In the genomic region with DNA sequence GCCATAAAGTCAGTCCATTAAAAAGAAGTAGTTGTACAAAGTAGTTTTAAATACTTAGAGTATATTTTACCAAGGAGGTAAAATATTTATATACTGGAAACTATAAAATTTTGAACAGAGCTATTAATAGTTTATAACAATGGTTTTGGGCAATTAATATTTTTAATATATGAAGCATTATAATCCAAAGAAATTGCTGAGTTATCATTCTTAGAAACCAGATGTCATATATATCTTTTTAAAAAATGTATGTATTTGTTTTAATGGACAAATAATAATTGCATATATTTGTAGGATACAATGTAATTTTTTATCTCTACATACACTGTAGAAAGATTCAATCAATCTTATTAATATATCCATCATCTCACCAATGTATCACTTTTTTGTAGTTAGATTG, we compare ENCODE assay signal across 24 cellular contexts.
DNase-seq lines count a peak whose midpoint lies in the region; ATAC-seq, FAIRE-seq and TF ChIP-seq lines count a peak whose summit lies in the region.
"Had no signal": no experiment of that assay in that cellular context is flagged by ENCODE, and none has a peak within 500 bp of the region (broad histone marks: within the 10 kb centered on the region; RNA-seq: fewer than 3 reads in every experiment).

No MANE protein-coding gene starts in this region.

- no peak overlapping the region for H4K5ac ChIP-seq in IMR-90 (ENCODE audit: low read depth, low read length)

- H3K9ac ChIP-seq in HepG2 (ENCODE audit: insufficient read depth, low read depth, low read length) = no peak overlapping the region
- no peak overlapping the region for H3K9ac ChIP-seq in IMR-90 (ENCODE audit: low read depth, low read length)
- no peak overlapping the region for H3K9ac ChIP-seq in trophoblast cell (ENCODE audit: low read length)
- H3K9ac ChIP-seq: BLaER1 had no signal

- H3K4me1 ChIP-seq in HepG2 (ENCODE audit: insufficient read depth, low read length) = no peaks in the 10 kb centered on the region
- H3K4me1 ChIP-seq in right lobe of liver = no peaks in the 10 kb centered on the region
- no peaks in the 10 kb centered on the region for H3K4me1 ChIP-seq in IMR-90 (ENCODE audit: control insufficient read depth, insufficient read depth, low read length)
- H3K4me1 ChIP-seq in pancreas = no peaks in the 10 kb centered on the region
- H3K4me1 ChIP-seq in trophoblast cell (ENCODE audit: control insufficient read depth in 1 of 2, insufficient read depth in 2 of 2, low read length in 2 of 2) = no peaks in the 10 kb centered on the region
- no peaks in the 10 kb centered on the region for H3K4me1 ChIP-seq in CD8-positive, alpha-beta memory T cell (ENCODE audit: insufficient read depth, low read length)
- H3K4me1 ChIP-seq: BE2C, BLaER1, Caco-2 had no signal

- no peak overlapping the region for H4K12ac ChIP-seq in trophoblast cell (ENCODE audit: low read depth, low read length)

- H4K20me1 ChIP-seq in HepG2 (ENCODE audit: insufficient read depth, low read length) (no peaks in the 10 kb centered on the region), IMR-90 (ENCODE audit: insufficient read depth, low read length) (no peaks in the 10 kb centered on the region)
- H4K20me1 ChIP-seq: BLaER1 had no signal

- no peak overlapping the region for H2BK15ac ChIP-seq in IMR-90 (ENCODE audit: low read depth, low read length)

- H3K36me3 Mint-ChIP-seq in CD8-positive, alpha-beta memory T cell = no peaks in the 10 kb centered on the region
- H3K36me3 Mint-ChIP-seq: CD14-positive monocyte; CD4-positive, alpha-beta memory T cell; CD4-positive, CD25-positive, alpha-beta regulatory T cell had no signal

- H3K79me1 ChIP-seq in IMR-90 (ENCODE audit: low read depth in 1 of 2, low read length in 2 of 2) (no peaks in the 10 kb centered on the region), trophoblast cell (ENCODE audit: low read length) (no peaks in the 10 kb centered on the region)

- H3K27ac Mint-ChIP-seq in CD8-positive, alpha-beta memory T cell = no peak overlapping the region
- H3K27ac Mint-ChIP-seq: CD14-positive monocyte; CD4-positive, alpha-beta memory T cell; CD4-positive, CD25-positive, alpha-beta regulatory T cell had no signal

- H3K18ac ChIP-seq in IMR-90 (ENCODE audit: low read depth, low read length) (no peak overlapping the region), trophoblast cell (ENCODE audit: low read length) (no peak overlapping the region)

- dilution Hi-C loops in IMR-90 (cut with HindIII; ENCODE audit: low sequenced_read_pairs, unreplicated experiment) = no loop called here

- TF ChIP-seq RAD21 in HepG2 (CRISPR knock-in tag; IDR thresholded peaks at IDR 0.05) (no peak), IMR-90 (IDR thresholded peaks at IDR 0.05; ENCODE audit: low read length) (no peak)

- CTCF ChIA-PET in HepG2 (lab: Yijun Ruan, JAX; ENCODE audit: low intra/inter-chr PET ratio, low total read pairs) = no interaction called here
- CTCF ChIA-PET in IMR-90 (lab: Yijun Ruan, JAX) = no interaction called here
- CTCF ChIA-PET in CD8-positive, alpha-beta memory T cell (lab: Charles Lee) = no interaction called here

- H2BK120ac ChIP-seq in IMR-90 (ENCODE audit: low read depth, low read length) (no peak overlapping the region), trophoblast cell (ENCODE audit: insufficient read depth, low read length, poor library complexity) (no peak overlapping the region)

- DNase-seq in HepG2 (ENCODE audit: low spot score) (no peak), right lobe of liver (no peak), IMR-90 (no peak), pancreas (no peak), anterior cingulate cortex (lab: John Stamatoyannopoulos, UW) (no peak), trophoblast cell (no peak)
- no peak for DNase-seq in CD8-positive, alpha-beta memory T cell
- DNase-seq: ACHN; BE2C; C1 segment of cervical spinal cord; Caco-2; Calu3; CD4-positive, alpha-beta memory T cell; CD4-positive, CD25-positive, alpha-beta regulatory T cell; DMS79 treated with DMSO at 0.1 percent for 48 hours; GDM1 had no signal

- no peak for ATAC-seq in HepG2
- no peak for ATAC-seq in right lobe of liver
- no peak for ATAC-seq in IMR-90 (ENCODE audit: low read depth)
- ATAC-seq in pancreas = no peak
- ATAC-seq: GM12878 had no signal

- H3K79me2 ChIP-seq in HepG2 (ENCODE audit: insufficient read depth, low read length) (no peaks in the 10 kb centered on the region), trophoblast cell (ENCODE audit: control insufficient read depth, insufficient read depth, low read length, poor library complexity) (no peaks in the 10 kb centered on the region)

- H4K91ac ChIP-seq in IMR-90 (ENCODE audit: insufficient read depth, low read depth, low read length) = no peak overlapping the region
- no peak overlapping the region for H4K91ac ChIP-seq in trophoblast cell (ENCODE audit: low read depth, low read length)

- no peaks in the 10 kb centered on the region for H3K27me3 Mint-ChIP-seq in CD8-positive, alpha-beta memory T cell
- H3K27me3 Mint-ChIP-seq: CD4-positive, alpha-beta memory T cell; CD4-positive, CD25-positive, alpha-beta regulatory T cell had no signal

- no peak overlapping the region for H3K56ac ChIP-seq in IMR-90 (ENCODE audit: extremely low read depth, insufficient read depth, low read length)

- no peak overlapping the region for H2BK20ac ChIP-seq in IMR-90 (ENCODE audit: low read depth, low read length)

- H3K23ac ChIP-seq in IMR-90 (ENCODE audit: low read depth, low read length) (no peak overlapping the region), trophoblast cell (ENCODE audit: low read length) (no peak overlapping the region)

- no peak overlapping the region for H2AFZ ChIP-seq in HepG2 (ENCODE audit: low read length)
- H2AFZ ChIP-seq in IMR-90 (replicated peaks; ENCODE audit: low read length, poor library complexity) = no peak overlapping the region
- no peak overlapping the region for H2AFZ ChIP-seq in trophoblast cell (ENCODE audit: insufficient read depth, low read length, poor library complexity)

- no peak overlapping the region for H3K4me3 Mint-ChIP-seq in CD8-positive, alpha-beta memory T cell
- H3K4me3 Mint-ChIP-seq: CD14-positive monocyte; CD4-positive, alpha-beta memory T cell; CD4-positive, CD25-positive, alpha-beta regulatory T cell had no signal

- H3K9me1 ChIP-seq in IMR-90 (ENCODE audit: insufficient read depth, low read length) = no peaks in the 10 kb centered on the region

- no peak for TF ChIP-seq EP300 in HepG2 (IDR thresholded peaks at IDR 0.05; ENCODE audit: low read depth in 2 of 2, low read length in 2 of 2)
- no peak for TF ChIP-seq EP300 in HepG2 (CRISPR knock-in tag; IDR thresholded peaks at IDR 0.05; ENCODE audit: borderline replicate concordance)

- peaks cover 0 to 21% (median 2%) of the 10 kb centered on the region in 5 donors for H3K9me3 Mint-ChIP-seq in CD8-positive, alpha-beta memory T cell

- no peak overlapping the region for H3K14ac ChIP-seq in IMR-90 (replicated peaks; ENCODE audit: low read depth, low read length)
- no peak overlapping the region for H3K14ac ChIP-seq in trophoblast cell (ENCODE audit: low read length)

- H3K9me3 ChIP-seq in HepG2 (ENCODE audit: low read length) = peaks cover 22% of the 10 kb centered on the region
- no peaks in the 10 kb centered on the region for H3K9me3 ChIP-seq in right lobe of liver
- H3K9me3 ChIP-seq in IMR-90 (ENCODE audit: control insufficient read depth, insufficient read depth, low read length) = no peaks in the 10 kb centered on the region
- H3K9me3 ChIP-seq in pancreas = no peaks in the 10 kb centered on the region
- no peaks in the 10 kb centered on the region for H3K9me3 ChIP-seq in trophoblast cell (ENCODE audit: insufficient read depth, low read depth, low read length)
- H3K9me3 ChIP-seq in CD8-positive, alpha-beta memory T cell (ENCODE audit: low read length) = no peaks in the 10 kb centered on the region
- H3K9me3 ChIP-seq: BE2C, BLaER1, Caco-2 had no signal

- BruUV-seq in HepG2 (replicated peaks; lab: Mats Ljungman, UMichigan) (no TSS peak), IMR-90 (replicated peaks; lab: Mats Ljungman, UMichigan) (no TSS peak)

- H3K27ac ChIP-seq in HepG2 (ENCODE audit: extremely low read length, insufficient read depth, low read length) = no peak overlapping the region
- no peak overlapping the region for H3K27ac ChIP-seq in right lobe of liver
- H3K27ac ChIP-seq in IMR-90 (ENCODE audit: insufficient read depth, low read length) = no peak overlapping the region
- no peak overlapping the region for H3K27ac ChIP-seq in pancreas
- no peak overlapping the region for H3K27ac ChIP-seq in trophoblast cell (ENCODE audit: low read depth, low read length)
- H3K27ac ChIP-seq in CD8-positive, alpha-beta memory T cell (ENCODE audit: low read depth, low read length) = no peak overlapping the region
- H3K27ac ChIP-seq: 22Rv1, BLaER1 had no signal

- H3K27me3 ChIP-seq in HepG2 (ENCODE audit: control insufficient read depth in 1 of 2, insufficient read depth in 2 of 2, low read length in 2 of 2) (no peaks in the 10 kb centered on the region), right lobe of liver (no peaks in the 10 kb centered on the region), IMR-90 (ENCODE audit: control insufficient read depth, insufficient read depth, low read length) (no peaks in the 10 kb centered on the region), pancreas (no peaks in the 10 kb centered on the region), trophoblast cell (ENCODE audit: insufficient read depth, low read length) (no peaks in the 10 kb centered on the region)
- H3K27me3 ChIP-seq in CD8-positive, alpha-beta memory T cell (ENCODE audit: insufficient read depth, low read length, poor library complexity, severe bottlenecking) = no peaks in the 10 kb centered on the region
- H3K27me3 ChIP-seq: BE2C, BLaER1 had no signal

- no peak overlapping the region for H2AK9ac ChIP-seq in IMR-90 (replicated peaks; ENCODE audit: low read depth, low read length, poor library complexity)

- H3K4me3 ChIP-seq in HepG2 (replicated peaks in 1 of 3; ENCODE audit: insufficient read depth in 1 of 3, low read depth in 2 of 3, low read length in 3 of 3) = no peak overlapping the region
- H3K4me3 ChIP-seq in right lobe of liver = no peak overlapping the region
- H3K4me3 ChIP-seq in IMR-90 (ENCODE audit: insufficient read depth, low read depth, low read length) = no peak overlapping the region
- H3K4me3 ChIP-seq in pancreas = no peak overlapping the region
- no peak overlapping the region for H3K4me3 ChIP-seq in trophoblast cell (ENCODE audit: low read depth, low read length)
- no peak overlapping the region for H3K4me3 ChIP-seq in CD8-positive, alpha-beta memory T cell (ENCODE audit: low read length)
- H3K4me3 ChIP-seq: BLaER1, GM12878 had no signal

- H3K4me2 ChIP-seq in HepG2 (ENCODE audit: low read depth, low read length) (no peak overlapping the region), IMR-90 (ENCODE audit: low read depth, low read length) (no peak overlapping the region), trophoblast cell (ENCODE audit: low read length) (no peak overlapping the region)
- H3K4me2 ChIP-seq: BLaER1 had no signal

- TF ChIP-seq POLR2A in HepG2 (IDR thresholded peaks at IDR 0.05; ENCODE audit: insufficient read depth in 1 of 2, low read depth in 2 of 2, low read length in 2 of 2) = no peak
- no peak for TF ChIP-seq POLR2A in right lobe of liver (IDR thresholded peaks at IDR 0.05)
- no peak for TF ChIP-seq POLR2A in IMR-90 (IDR thresholded peaks at IDR 0.05; ENCODE audit: low read depth, low read length)

- TF ChIP-seq CTCF in HepG2 (CRISPR knock-in tag; IDR thresholded peaks at IDR 0.05) (no peak), right lobe of liver (IDR thresholded peaks at IDR 0.05) (no peak), IMR-90 (conservative IDR thresholded peaks at IDR 0.05; ENCODE audit: low read depth, low read length) (no peak), pancreas (IDR thresholded peaks at IDR 0.05) (no peak)

- FAIRE-seq in HepG2 (lab: Jason Lieb, UNC) (no peak), endometrium (lab: Jason Lieb, UNC) (peak; percentile 18), pancreas (lab: Jason Lieb, UNC) (peak; percentile 59)
- FAIRE-seq: D721Med, GM12892, GM18507 had no signal

- no peak overlapping the region for H2AK5ac ChIP-seq in IMR-90 (ENCODE audit: low read depth, low read length)
- H2AK5ac ChIP-seq in trophoblast cell (ENCODE audit: low read length) = no peak overlapping the region

- H4K8ac ChIP-seq in IMR-90 (ENCODE audit: low read depth in 2 of 2, low read length in 2 of 2) = no peak overlapping the region
- no peak overlapping the region for H4K8ac ChIP-seq in trophoblast cell (ENCODE audit: low read depth, low read length)

- POLR2A ChIA-PET in HepG2 (lab: Yijun Ruan, JAX) (no interaction called here), IMR-90 (lab: Charles Lee; ENCODE audit: unreplicated experiment) (no interaction called here)
- POLR2A ChIA-PET in CD8-positive, alpha-beta memory T cell (lab: Charles Lee) = no interaction called here

- H2BK5ac ChIP-seq in IMR-90 (ENCODE audit: low read depth, low read length, poor library complexity, severe bottlenecking) (no peak overlapping the region), trophoblast cell (ENCODE audit: low read depth, low read length, poor library complexity) (no peak overlapping the region)

- H3K36me3 ChIP-seq in HepG2 (replicated peaks in 1 of 2; ENCODE audit: control insufficient read depth in 1 of 2, insufficient read depth in 2 of 2, low read length in 2 of 2) (no peaks in the 10 kb centered on the region), right lobe of liver (no peaks in the 10 kb centered on the region), IMR-90 (ENCODE audit: control insufficient read depth, insufficient read depth, low read length) (no peaks in the 10 kb centered on the region), pancreas (no peaks in the 10 kb centered on the region), trophoblast cell (ENCODE audit: control insufficient read depth in 1 of 2, insufficient read depth in 2 of 2, low read length in 2 of 2) (no peaks in the 10 kb centered on the region)
- H3K36me3 ChIP-seq in CD8-positive, alpha-beta memory T cell (ENCODE audit: insufficient read depth, low read length) = no peaks in the 10 kb centered on the region
- H3K36me3 ChIP-seq: BE2C, BLaER1 had no signal

- H3K4ac ChIP-seq in IMR-90 (ENCODE audit: low read depth, low read length) = no peak overlapping the region
- H3K4ac ChIP-seq in trophoblast cell (ENCODE audit: low read depth, low read length) = no peak overlapping the region

- in situ Hi-C loops in HepG2 (cut with HindIII; ENCODE audit: extremely low pct_ligation_motif_present, low pct_unique_long_range_greater_than_20kb) = no loop called here
- in situ Hi-C loops in IMR-90 (cut with MboI; ENCODE audit: low sequenced_read_pairs) = no loop called here

- H3K4me1 Mint-ChIP-seq in CD8-positive, alpha-beta memory T cell = no peaks in the 10 kb centered on the region
- H3K4me1 Mint-ChIP-seq: CD14-positive monocyte; CD4-positive, alpha-beta memory T cell; CD4-positive, CD25-positive, alpha-beta regulatory T cell had no signal

- H2BK12ac ChIP-seq in trophoblast cell (ENCODE audit: low read length) = no peak overlapping the region

- intact Hi-C loops in HepG2 (cut with micrococcal nuclease; ENCODE audit: unreplicated experiment) = no loop called here
- intact Hi-C loops in right lobe of liver (cut with DNase I) = no loop called here
- intact Hi-C loops in IMR-90 (cut with micrococcal nuclease) = no loop called here
- intact Hi-C loops in pancreas (cut with DNase I) = no loop called here
